ENCODE assay signal across 15 cellular contexts in the genomic region with DNA sequence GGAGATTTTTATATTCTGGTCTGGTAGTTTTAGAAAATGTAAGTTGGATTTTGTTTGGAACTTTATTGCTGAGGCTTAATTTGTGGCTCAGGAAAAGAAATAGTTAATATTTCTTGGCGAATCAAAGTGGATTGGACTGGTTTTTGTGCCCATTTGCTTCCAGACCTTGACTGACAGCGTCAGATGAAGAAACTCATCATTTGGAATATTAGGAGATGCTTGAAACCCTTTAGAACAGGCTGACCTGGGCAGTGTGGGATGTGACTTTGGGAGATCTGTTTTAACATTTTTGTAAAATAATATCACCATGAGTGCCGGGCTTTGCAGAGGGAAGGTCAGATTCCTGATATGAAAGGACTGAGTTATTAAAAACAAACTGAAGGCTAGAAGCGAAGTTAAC.
A peak's percentile ranks its signal among the peaks of the same experiment; 100 is the strongest.
DNase-seq lines count a peak whose midpoint lies in the region; ATAC-seq and TF ChIP-seq lines count a peak whose summit lies in the region.
"Had no signal": no experiment of that assay in that cellular context is flagged by ENCODE, and none has a peak within 500 bp of the region (broad histone marks: within the 10 kb centered on the region; RNA-seq: fewer than 3 reads in every experiment).

No MANE protein-coding gene starts in this region.

- no peaks in the 10 kb centered on the region for H4K20me1 ChIP-seq in PC-9 (ENCODE audit: insufficient read depth)

- no peaks in the 10 kb centered on the region for H3K27me3 Mint-ChIP-seq in activated T-cell treated with anti-CD3 and anti-CD28 coated beads, Interleukin-2, amount 50 U/mL, for 72 hours (ENCODE audit: low read depth)

- ATAC-seq in activated T-cell treated with anti-CD3 and anti-CD28 coated beads, Interleukin-2, amount 50 U/mL, for 72 hours (replicated peaks in 1 of 2) = no peak
- no peak for ATAC-seq in GM21367 (IDR thresholded peaks at IDR 0.05; ENCODE audit: unreplicated experiment)
- ATAC-seq in left lung = no peak
- ATAC-seq: Right ventricle myocardium inferior had no signal

- H3K27ac ChIP-seq in PC-9 (peak overlapping the region; percentile 85; the same call in 1 of the 2 replicates), left lung (no peak overlapping the region)

- H3K27me3 ChIP-seq in PC-9 (ENCODE audit: insufficient read depth, low read depth) = no peaks in the 10 kb centered on the region
- H3K27me3 ChIP-seq in left lung = no peaks in the 10 kb centered on the region

- H3K9me3 ChIP-seq in PC-9 (ENCODE audit: insufficient read depth, low read depth) = no peaks in the 10 kb centered on the region
- H3K9me3 ChIP-seq in left lung = no peaks in the 10 kb centered on the region

- no peak overlapping the region for H3K4me2 ChIP-seq in PC-9

- H3K36me3 ChIP-seq in PC-9 (ENCODE audit: low read depth) = peaks cover 20% of the 10 kb centered on the region
- peaks cover 0 to 39% of the 10 kb centered on the region in 2 donors for H3K36me3 ChIP-seq in left lung

- no peaks in the 10 kb centered on the region for H3K9me2 ChIP-seq in PC-9 (ENCODE audit: insufficient read depth)

- POLR2A ChIA-PET in PC-9 (lab: Charles Lee; ENCODE audit: unreplicated experiment) = no interaction called here

- TF ChIP-seq CTCF in PC-9 (conservative IDR thresholded peaks at IDR 0.05) (no peak), left lung (IDR thresholded peaks at IDR 0.05) (no peak)

- H3K4me3 Mint-ChIP-seq in activated T-cell treated with anti-CD3 and anti-CD28 coated beads, Interleukin-2, amount 50 U/mL, for 72 hours = no peak overlapping the region

- peaks cover 40% of the 10 kb centered on the region for H3K79me2 ChIP-seq in PC-9 (ENCODE audit: low read depth)

- H3K9me3 Mint-ChIP-seq in activated T-cell treated with anti-CD3 and anti-CD28 coated beads, Interleukin-2, amount 50 U/mL, for 72 hours = no peaks in the 10 kb centered on the region

- no peak overlapping the region for H2AFZ ChIP-seq in PC-9

- intact Hi-C loops in PC-9 (cut with micrococcal nuclease; ENCODE audit: unreplicated experiment) = no loop called here
- intact Hi-C loops in left lung (cut with DNase I) = no loop called here

- CTCF ChIA-PET in PC-9 (lab: Charles Lee) = no interaction called here

- peaks cover 60% of the 10 kb centered on the region for H3F3A ChIP-seq in PC-9 (ENCODE audit: insufficient read depth, low read depth)

- H3K4me1 ChIP-seq in PC-9 (replicated peaks; ENCODE audit: insufficient read depth) (peaks cover 37% of the 10 kb centered on the region), left lung (peaks cover 19 to 31% of the 10 kb centered on the region in 2 donors)

- no peak overlapping the region for H3K4me3 ChIP-seq in PC-9
- no peak overlapping the region for H3K4me3 ChIP-seq in left lung

- DNase-seq in activated T-cell treated with anti-CD3 and anti-CD28 coated beads, Interleukin-2, amount 50 U/mL, for 72 hours = no peak
- DNase-seq in activated T-cell treated with anti-CD3 and anti-CD28 coated beads, Interleukin-2, amount 50 U/mL, for 48 hours = no peak
- DNase-seq in PC-9 (no peak), myocyte (ENCODE audit: low read depth) (peak; percentile 73), GF-D8 (lab: John Stamatoyannopoulos, UW) (no peak), SIG-M5 treated with dmso at 0.1 percent for 504 hours (lab: John Stamatoyannopoulos, UW; ENCODE audit: unreplicated experiment) (no peak), left lung (no peak)
- DNase-seq: AML-193, DMS79 treated with DMSO at 0.1 percent for 48 hours, KG1, NCI-H1092 treated with DMSO at 0.1 percent for 48 hours, NCI-H1694 treated with DMSO at 0.1 percent for 48 hours, NCI-H69 had no signal

- BruUV-seq in PC-9 (replicated peaks; lab: Mats Ljungman, UMichigan) = no TSS peak

- H3K27ac Mint-ChIP-seq in activated T-cell treated with anti-CD3 and anti-CD28 coated beads, Interleukin-2, amount 50 U/mL, for 72 hours = peak overlapping the region; percentile 66

- peaks cover 2 to 9% of the 10 kb centered on the region in 2 donors for H3K36me3 Mint-ChIP-seq in activated T-cell treated with anti-CD3 and anti-CD28 coated beads, Interleukin-2, amount 50 U/mL, for 72 hours (ENCODE audit: insufficient read depth in 2 of 2)

- peaks cover 76% of the 10 kb centered on the region for H3K4me1 Mint-ChIP-seq in activated T-cell treated with anti-CD3 and anti-CD28 coated beads, Interleukin-2, amount 50 U/mL, for 72 hours (ENCODE audit: low read depth)
